In genomic region chr15:73212424-73212823, GRCh38 we compare ENCODE assay signal across 22 cellular contexts.
DNase-seq lines count a peak whose midpoint lies in the region; ATAC-seq, FAIRE-seq and TF ChIP-seq lines count a peak whose summit lies in the region.
"Had no signal": no experiment of that assay in that cellular context is flagged by ENCODE, and none has a peak within 500 bp of the region (broad histone marks: within the 10 kb centered on the region; RNA-seq: fewer than 3 reads in every experiment).

No MANE protein-coding gene starts in this region.

- H3K9ac ChIP-seq in astrocyte (ENCODE audit: low read length) (no peak overlapping the region), fibroblast of lung (ENCODE audit: insufficient read depth, low read length) (no peak overlapping the region)

- no peak overlapping the region for H3K4me3 ChIP-seq in astrocyte (ENCODE audit: insufficient read depth, low read depth, low read length)
- no peak overlapping the region for H3K4me3 ChIP-seq in fibroblast of lung (replicated peaks in 1 of 4; ENCODE audit: control extremely low read depth in 1 of 4, insufficient read depth in 1 of 4, low read depth in 3 of 4, low read length in 4 of 4)
- no peak overlapping the region for H3K4me3 ChIP-seq in prostate gland

- H3K27me3 ChIP-seq in astrocyte (ENCODE audit: insufficient read depth, low read length) (no peaks in the 10 kb centered on the region), fibroblast of lung (ENCODE audit: control insufficient read depth, insufficient read depth, low read length) (no peaks in the 10 kb centered on the region), prostate gland (replicated peaks; ENCODE audit: insufficient read depth) (no peaks in the 10 kb centered on the region)

- no peak overlapping the region for H3K27ac Mint-ChIP-seq in astrocyte (ENCODE audit: unreplicated experiment)
- H3K27ac Mint-ChIP-seq in nephron = peak overlapping the region in 2 of 3 experiments; percentile 33 to 95
- H3K27ac Mint-ChIP-seq: CD8-positive, alpha-beta memory T cell had no signal

- TF ChIP-seq CTCF in astrocyte (IDR thresholded peaks at IDR 0.05; ENCODE audit: insufficient read depth, low read depth, low read length) = no peak
- no peak for TF ChIP-seq CTCF in fibroblast of lung (conservative IDR thresholded peaks at IDR 0.05 in 1 of 2, IDR thresholded peaks at IDR 0.05 in 1 of 2; ENCODE audit: low read depth in 1 of 2, low read length in 2 of 2)
- no peak for TF ChIP-seq CTCF in nephron (IDR thresholded peaks at IDR 0.05; ENCODE audit: unreplicated experiment in 3 of 3)
- TF ChIP-seq CTCF in prostate gland (IDR thresholded peaks at IDR 0.05) = no peak

- H3K27me3 Mint-ChIP-seq in astrocyte (ENCODE audit: low read depth, unreplicated experiment) (no peaks in the 10 kb centered on the region), nephron (ENCODE audit: low read depth) (no peaks in the 10 kb centered on the region)

- H4K20me1 ChIP-seq in astrocyte (ENCODE audit: insufficient read depth, low read length) = no peaks in the 10 kb centered on the region
- no peaks in the 10 kb centered on the region for H4K20me1 ChIP-seq in fibroblast of lung (ENCODE audit: control insufficient read depth, extremely low read depth, insufficient read depth, low read length)

- H3K79me2 ChIP-seq in astrocyte (ENCODE audit: insufficient read depth, low read length) (no peaks in the 10 kb centered on the region), fibroblast of lung (ENCODE audit: control insufficient read depth, insufficient read depth, low read length) (no peaks in the 10 kb centered on the region)

- no peak for ATAC-seq in GM19395 (IDR thresholded peaks at IDR 0.05; ENCODE audit: unreplicated experiment)
- ATAC-seq in HG02973 (IDR thresholded peaks at IDR 0.05; ENCODE audit: unreplicated experiment) = no peak

- H3K4me2 ChIP-seq in astrocyte (ENCODE audit: low read length) (no peak overlapping the region), fibroblast of lung (ENCODE audit: extremely low read depth, insufficient read depth, low read length) (no peak overlapping the region)

- no peaks in the 10 kb centered on the region for H3K9me3 ChIP-seq in astrocyte (ENCODE audit: insufficient read depth, low read depth, low read length)
- no peaks in the 10 kb centered on the region for H3K9me3 ChIP-seq in fibroblast of lung (ENCODE audit: control insufficient read depth, insufficient read depth, low read depth, low read length)
- no peaks in the 10 kb centered on the region for H3K9me3 ChIP-seq in prostate gland

- H3K9me3 Mint-ChIP-seq in astrocyte (ENCODE audit: unreplicated experiment) = no peaks in the 10 kb centered on the region
- H3K9me3 Mint-ChIP-seq in nephron = peaks cover 36% of the 10 kb centered on the region

- H3K4me1 ChIP-seq in astrocyte (ENCODE audit: insufficient read depth, low read length) = no peaks in the 10 kb centered on the region
- no peaks in the 10 kb centered on the region for H3K4me1 ChIP-seq in fibroblast of lung (ENCODE audit: control insufficient read depth, extremely low read depth, insufficient read depth, low read length)
- no peaks in the 10 kb centered on the region for H3K4me1 ChIP-seq in prostate gland (replicated peaks)

- intact Hi-C loops in prostate gland (cut with DNase I) = no loop called here

- no peak for TF ChIP-seq POLR2A in prostate gland (IDR thresholded peaks at IDR 0.05)

- H3K4me1 Mint-ChIP-seq in astrocyte (ENCODE audit: low read depth, unreplicated experiment) = peaks cover 5% of the 10 kb centered on the region
- no peaks in the 10 kb centered on the region for H3K4me1 Mint-ChIP-seq in nephron
- H3K4me1 Mint-ChIP-seq: CD8-positive, alpha-beta memory T cell had no signal

- H3K27ac ChIP-seq in astrocyte (ENCODE audit: low read depth, low read length) (no peak overlapping the region), fibroblast of lung (ENCODE audit: insufficient read depth, low read length) (no peak overlapping the region), prostate gland (no peak overlapping the region)
- H3K27ac ChIP-seq: C4-2B, RWPE1 had no signal

- WGBS in prostate gland = 55% methylated on average over 1 of the region's 1 CpG

- no peak for FAIRE-seq in astrocyte (lab: Jason Lieb, UNC)

- DNase-seq in EH (ENCODE audit: low read depth) (peak; percentile 1), astrocyte (ENCODE audit: low read depth) (peak; percentile 17), fibroblast of lung (ENCODE audit: low read depth in 2 of 2) (peak; percentile 18 to 25), DMS153 (lab: John Stamatoyannopoulos, UW) (no peak), prostate gland (ENCODE audit: low spot score) (no peak)
- DNase-seq: CD8-positive, alpha-beta memory T cell; DMS79; H7; KBM-7; MM.1S; NCI-H1048; NCI-H1436; NCI-H187 treated with DMSO at 0.1 percent for 48 hours; NCI-H2107; NCI-H446 treated with DMSO at 0.1 percent for 48 hours; NCI-H69; SHP77 treated with DMSO at 0.1 percent for 48 hours had no signal

- H3K4me3 Mint-ChIP-seq in astrocyte (ENCODE audit: unreplicated experiment) (no peak overlapping the region), nephron (no peak overlapping the region)
- H3K4me3 Mint-ChIP-seq: CD8-positive, alpha-beta memory T cell had no signal

- H3K36me3 ChIP-seq in astrocyte (ENCODE audit: insufficient read depth, low read length) (no peaks in the 10 kb centered on the region), fibroblast of lung (ENCODE audit: control insufficient read depth, insufficient read depth, low read length) (no peaks in the 10 kb centered on the region), prostate gland (no peaks in the 10 kb centered on the region)

- H3K36me3 Mint-ChIP-seq in astrocyte (ENCODE audit: low read depth, unreplicated experiment) (peaks cover 4% of the 10 kb centered on the region), nephron (ENCODE audit: low read depth) (peaks cover 52% of the 10 kb centered on the region)

- no peak overlapping the region for H2AFZ ChIP-seq in astrocyte (ENCODE audit: low read depth, low read length)
- H2AFZ ChIP-seq in fibroblast of lung (ENCODE audit: low read length) = no peak overlapping the region

Comparison
In these comparisons a context has a peak if more than half of its experiments do, and no peak if none do; other contexts are left out.
1. DNase-seq: peak in EH (single experiment), astrocyte (single experiment) and fibroblast of lung (2 of 2); none in DMS153 (single experiment) and prostate gland (single experiment).